In the genomic region with DNA sequence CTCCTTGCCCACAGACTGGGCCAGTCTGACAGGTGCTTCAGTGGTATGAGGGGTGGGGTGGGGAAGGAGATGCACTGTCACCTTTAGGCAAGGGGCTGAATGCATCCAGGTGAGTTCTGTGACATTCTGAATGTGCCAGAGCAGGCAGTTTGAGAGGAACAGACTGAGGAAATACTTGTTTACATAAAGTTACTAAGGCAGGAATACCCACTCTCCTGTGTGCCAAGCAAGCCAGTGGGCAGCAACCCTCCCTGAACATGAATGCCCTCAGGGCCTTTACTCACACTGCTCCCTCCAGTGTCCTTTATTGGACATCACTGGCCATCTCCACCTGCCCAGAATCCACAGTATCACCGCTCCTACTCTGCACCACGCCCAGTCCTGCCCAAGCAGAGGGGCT, we compare ENCODE assay signal across 32 cellular contexts. TPM values are rescaled to one million over a fixed set of nuclear protein-coding genes. Genes with fewer than 3 reads are reported as not detected.
DNase-seq lines count a peak whose midpoint lies in the region; ATAC-seq and TF ChIP-seq lines count a peak whose summit lies in the region.
"Had no signal": no experiment of that assay in that cellular context is flagged by ENCODE, and none has a peak within 500 bp of the region (broad histone marks: within the 10 kb centered on the region; RNA-seq: fewer than 3 reads in every experiment).

No MANE protein-coding gene starts in this region.

- in situ Hi-C loops in mammary epithelial cell (cut with MboI; ENCODE audit: low sequenced_read_pairs in 2 of 2): no loop called here

- POLR2A ChIA-PET in MCF 10A (lab: Yijun Ruan, JAX): interaction anchor here (0.5 to 0.9 kb wide), 3 partner anchors 18 to 77 kb away, joined by 3 to 4 read pairs (median 3); partner anchors contain the start of gene ULK2

- peaks cover 66% of the 10 kb centered on the region for H3K36me3 Mint-ChIP-seq in MCF 10A (ENCODE audit: insufficient read depth, unreplicated experiment)
- H3K36me3 Mint-ChIP-seq in stimulated activated naive B cell treated with anti-CD40 and anti-IgM and Interleukin-4, amounts not matched to agents 10 μg/mL and 1 μg/mL and 100 μg/mL, for 72 hours: peaks cover 23 to 37% of the 10 kb centered on the region in 2 donors

- no peak overlapping the region for H3K27ac Mint-ChIP-seq in MCF 10A (ENCODE audit: low read depth, unreplicated experiment)
- peak overlapping the region; percentile 25 for H3K27ac Mint-ChIP-seq in stimulated activated naive B cell treated with anti-CD40 and anti-IgM and Interleukin-4, amounts not matched to agents 10 μg/mL and 1 μg/mL and 100 μg/mL, for 72 hours
- H3K27ac Mint-ChIP-seq: activated CD8-positive, alpha-beta T cell treated with anti-CD3 and anti-CD28 coated beads, Interleukin-2, amount 10 ng/mL, durations not matched to agents 7 days and 5 days; stimulated activated naive CD8-positive, alpha-beta T cell treated with anti-CD3 and anti-CD28 coated beads, Interleukin-15, amount 100 ng/mL, for 72 hours had no signal

- dilution Hi-C loops in mammary epithelial cell (cut with HindIII; ENCODE audit: low sequenced_read_pairs): no loop called here

- no TSS peak for BruUV-seq in MCF 10A (replicated peaks; lab: Mats Ljungman, UMichigan)
- no TSS peak for BruUV-seq in mammary epithelial cell (replicated peaks; lab: Mats Ljungman, UMichigan)

- no peaks in the 10 kb centered on the region for H3K27me3 Mint-ChIP-seq in MCF 10A (ENCODE audit: insufficient read depth, unreplicated experiment)
- H3K27me3 Mint-ChIP-seq in stimulated activated naive B cell treated with anti-CD40 and anti-IgM and Interleukin-4, amounts not matched to agents 10 μg/mL and 1 μg/mL and 100 μg/mL, for 72 hours: no peaks in the 10 kb centered on the region
- H3K27me3 Mint-ChIP-seq: activated naive CD8-positive, alpha-beta T cell; stimulated activated naive CD8-positive, alpha-beta T cell treated with anti-CD3 and anti-CD28 coated beads, Interleukin-15, amount 100 ng/mL, for 72 hours had no signal

- no peaks in the 10 kb centered on the region for H3K27me3 ChIP-seq in mammary epithelial cell (ENCODE audit: insufficient read depth, low read length)
- no peaks in the 10 kb centered on the region for H3K27me3 ChIP-seq in left lung
- H3K27me3 ChIP-seq: right atrium auricular region, vagina had no signal

- no peaks in the 10 kb centered on the region for H3K9me3 ChIP-seq in mammary epithelial cell (replicated peaks; ENCODE audit: insufficient read depth, low read length)
- H3K9me3 ChIP-seq in left lung: no peaks in the 10 kb centered on the region
- H3K9me3 ChIP-seq: A549, right atrium auricular region, thoracic aorta, vagina had no signal

- H2AFZ ChIP-seq in mammary epithelial cell (ENCODE audit: low read depth, low read length): no peak overlapping the region
- H2AFZ ChIP-seq: parathyroid adenoma had no signal

- DNase-seq in MCF 10A (ENCODE audit: unreplicated experiment) (peak; percentile 64), mammary epithelial cell (no peak), NCI-H226 (peak; percentile 45), left lung (no peak), NCI-H2227 treated with DMSO at 0.1 percent for 48 hours (lab: John Stamatoyannopoulos, UW) (no peak), NCI-H2029 treated with DMSO at 0.1 percent for 48 hours (lab: John Stamatoyannopoulos, UW) (no peak), NCI-H69 (lab: John Stamatoyannopoulos, UW) (no peak)
- no peak for DNase-seq in stimulated activated naive B cell treated with anti-CD40 and anti-IgM and Interleukin-4, amounts not matched to agents 10 μg/mL and 1 μg/mL and 100 μg/mL, for 72 hours
- DNase-seq: activated CD4-positive, alpha-beta T cell treated with anti-CD3 and anti-CD28 coated beads for 4 hours; activated CD8-positive, alpha-beta T cell treated with anti-CD3 and anti-CD28 coated beads, Interleukin-2, amount 10 ng/mL, durations not matched to agents 7 days and 5 days; AML-193; DMS79; GF-D8; HCEC 1CT; kidney glomerular epithelial cell; MM.1S; NCI-H1930; NCI-H526; SHP77; stimulated activated CD4-positive, alpha-beta T cell treated with anti-CD3 and anti-CD28 coated beads, Interleukin-2, amount 100 ng/mL, for 24 hours; stimulated activated naive CD8-positive, alpha-beta T cell treated with anti-CD3 and anti-CD28 coated beads, Interleukin-15, amount 100 ng/mL, for 72 hours; T-helper 2 cell had no signal

- intact Hi-C loops in MCF 10A (cut with micrococcal nuclease): no loop called here
- intact Hi-C loops in mammary epithelial cell (cut with micrococcal nuclease): no loop called here
- intact Hi-C loops in left lung (cut with DNase I): no loop called here

- H3K27ac ChIP-seq in mammary epithelial cell (ENCODE audit: insufficient read depth, low read depth, low read length) (no peak overlapping the region), left lung (peak overlapping the region in 1 of 2 donors; percentile 11)
- H3K27ac ChIP-seq: A549, parathyroid adenoma, right atrium auricular region, thoracic aorta, vagina had no signal

- no peaks in the 10 kb centered on the region for H3K9me3 Mint-ChIP-seq in MCF 10A (ENCODE audit: unreplicated experiment)
- H3K9me3 Mint-ChIP-seq in stimulated activated naive B cell treated with anti-CD40 and anti-IgM and Interleukin-4, amounts not matched to agents 10 μg/mL and 1 μg/mL and 100 μg/mL, for 72 hours: no peaks in the 10 kb centered on the region
- H3K9me3 Mint-ChIP-seq: neural crest cell; stimulated activated naive CD8-positive, alpha-beta T cell treated with anti-CD3 and anti-CD28 coated beads, Interleukin-15, amount 100 ng/mL, for 72 hours had no signal

- no peak overlapping the region for H3K4me3 Mint-ChIP-seq in MCF 10A (ENCODE audit: unreplicated experiment)
- no peak overlapping the region for H3K4me3 Mint-ChIP-seq in stimulated activated naive B cell treated with anti-CD40 and anti-IgM and Interleukin-4, amounts not matched to agents 10 μg/mL and 1 μg/mL and 100 μg/mL, for 72 hours
- H3K4me3 Mint-ChIP-seq: activated CD8-positive, alpha-beta T cell treated with anti-CD3 and anti-CD28 coated beads, Interleukin-2, amount 10 ng/mL, durations not matched to agents 7 days and 5 days; activated naive CD8-positive, alpha-beta T cell; neural crest cell; stimulated activated naive CD8-positive, alpha-beta T cell treated with anti-CD3 and anti-CD28 coated beads, Interleukin-15, amount 100 ng/mL, for 72 hours had no signal

- WGBS in mammary epithelial cell (ENCODE audit: low coverage, missing lambda C conversion rate): 100% methylated on average over 2 of the region's 2 CpGs

- peak; percentile 11 for ATAC-seq in left lung
- no peak for ATAC-seq in stimulated activated naive B cell treated with anti-CD40 and anti-IgM and Interleukin-4, amounts not matched to agents 10 μg/mL and 1 μg/mL and 100 μg/mL, for 72 hours (replicated peaks)
- ATAC-seq: A549; activated CD8-positive, alpha-beta T cell treated with anti-CD3 and anti-CD28 coated beads, Interleukin-2, amount 10 ng/mL, durations not matched to agents 7 days and 5 days; K562; Panc1; stimulated activated naive CD8-positive, alpha-beta T cell treated with anti-CD3 and anti-CD28 coated beads, Interleukin-15, amount 100 ng/mL, for 72 hours had no signal

- H3K4me1 Mint-ChIP-seq in MCF 10A (ENCODE audit: insufficient read depth, unreplicated experiment): peaks cover 37% of the 10 kb centered on the region
- no peaks in the 10 kb centered on the region for H3K4me1 Mint-ChIP-seq in stimulated activated naive B cell treated with anti-CD40 and anti-IgM and Interleukin-4, amounts not matched to agents 10 μg/mL and 1 μg/mL and 100 μg/mL, for 72 hours
- H3K4me1 Mint-ChIP-seq: neural crest cell; stimulated activated naive CD8-positive, alpha-beta T cell treated with anti-CD3 and anti-CD28 coated beads, Interleukin-15, amount 100 ng/mL, for 72 hours had no signal

- TF ChIP-seq CTCF in MCF 10A (IDR thresholded peaks at IDR 0.05; ENCODE audit: unreplicated experiment) (no peak), mammary epithelial cell (conservative IDR thresholded peaks at IDR 0.05 in 1 of 2, IDR thresholded peaks at IDR 0.05 in 1 of 2; ENCODE audit: extremely low read depth in 1 of 2, insufficient read depth in 1 of 2, low read depth in 1 of 2, low read length in 2 of 2) (no peak), left lung (IDR thresholded peaks at IDR 0.05) (no peak)

- H3K9ac ChIP-seq in mammary epithelial cell (ENCODE audit: insufficient read depth, low read length): no peak overlapping the region
- H3K9ac ChIP-seq: parathyroid adenoma had no signal

- CTCF ChIA-PET in MCF 10A (lab: Yijun Ruan, JAX) (no interaction called here), mammary epithelial cell (lab: Charles Lee; ENCODE audit: low non-redundant PET) (no interaction called here)

- peaks cover 9% of the 10 kb centered on the region for H3K4me1 ChIP-seq in mammary epithelial cell (ENCODE audit: insufficient read depth, low read length)
- H3K4me1 ChIP-seq in left lung: peaks cover 15 to 25% of the 10 kb centered on the region in 2 donors

- no peaks in the 10 kb centered on the region for H4K20me1 ChIP-seq in mammary epithelial cell (ENCODE audit: insufficient read depth, low read length)

- H3K4me2 ChIP-seq in mammary epithelial cell (ENCODE audit: insufficient read depth, low read depth, low read length): no peak overlapping the region
- H3K4me2 ChIP-seq: A549, smooth muscle cell had no signal

- H3K79me2 ChIP-seq in mammary epithelial cell (ENCODE audit: insufficient read depth, low read length): no peaks in the 10 kb centered on the region
- H3K79me2 ChIP-seq: parathyroid adenoma had no signal

- peaks cover 6% of the 10 kb centered on the region for H3K36me3 ChIP-seq in mammary epithelial cell (ENCODE audit: insufficient read depth, low read length)
- peaks cover 0 to 66% of the 10 kb centered on the region in 2 donors for H3K36me3 ChIP-seq in left lung

- H3K4me3 ChIP-seq in mammary epithelial cell (replicated peaks in 1 of 3; ENCODE audit: insufficient read depth in 1 of 3, low read depth in 2 of 3, low read length in 3 of 3) (no peak overlapping the region), left lung (no peak overlapping the region)
- H3K4me3 ChIP-seq: A549, K562, right atrium auricular region, smooth muscle cell, thoracic aorta, vagina had no signal

RNA-seq across cellular contexts. Expression of gene ULK2, which starts 33.1 kb away (rescaled TPM):
- total RNA-seq in MCF 10A (2022): 7.9 and 11.4 TPM in 2 replicates
- total RNA-seq in mammary epithelial cell: 10 to 100 TPM; 15.2 to 46.0 TPM
- polyA plus RNA-seq in mammary epithelial cell: 12.5 TPM
- polyA minus RNA-seq in mammary epithelial cell: 29.6 TPM
- 10 to 100 TPM; 14.4 to 20.9 TPM for total RNA-seq in left lung

Comparison
In these comparisons a context has a peak if more than half of its experiments do, and no peak if none do; other contexts are left out.
1. DNase-seq: peak in MCF 10A (single experiment) and NCI-H226 (single experiment); none in mammary epithelial cell (single experiment), left lung (0 of 2), stimulated activated naive B cell treated with anti-CD40 and anti-IgM and Interleukin-4, amounts not matched to agents 10 μg/mL and 1 μg/mL and 100 μg/mL, for 72 hours (single experiment), NCI-H2227 treated with DMSO at 0.1 percent for 48 hours (single experiment), NCI-H2029 treated with DMSO at 0.1 percent for 48 hours (single experiment) and NCI-H69 (single experiment).